In genomic region chr9:87516222-87516930, GRCh38 we compare ENCODE assay signal across 1 cellular context.
TF ChIP-seq lines count a peak whose summit lies in the region.

No MANE protein-coding gene starts in this region.

TF ChIP-seq in GM12878, 131 proteins besides CTCF, POLR2A, EP300 and RAD21:
- TF ChIP-seq EED (IDR thresholded peaks at IDR 0.05; ENCODE audit: low read depth) (peak; percentile 25; the same call in 1 of the 2 replicates), PRDM15 (CRISPR knock-in tag; IDR thresholded peaks at IDR 0.05) (no peak), KLF5 (IDR thresholded peaks at IDR 0.05; ENCODE audit: partially characterized antibody) (no peak)
